In genomic region chr11:121460941-121461514, GRCh38 we compare ENCODE assay signal across 14 cellular contexts. TPM values are rescaled to one million over a fixed set of nuclear protein-coding genes. Genes with fewer than 3 reads are reported as not detected.
A peak's percentile ranks its signal among the peaks of the same experiment; 100 is the strongest.
DNase-seq lines count a peak whose midpoint lies in the region; ATAC-seq, FAIRE-seq and TF ChIP-seq lines count a peak whose summit lies in the region.
"Had no signal": no experiment of that assay in that cellular context is flagged by ENCODE, and none has a peak within 500 bp of the region (broad histone marks: within the 10 kb centered on the region; RNA-seq: fewer than 3 reads in every experiment).

No MANE protein-coding gene starts in this region.

- no peak for FAIRE-seq in urothelium cell line (lab: Jason Lieb, UNC)
- FAIRE-seq: G401.6 had no signal

- peak overlapping the region; percentile 99 for H3K27ac Mint-ChIP-seq in activated T-cell treated with anti-CD3 and anti-CD28 coated beads, Interleukin-2, amount 50 U/mL, for 24 hours
- H3K27ac Mint-ChIP-seq in stimulated activated naive CD8-positive, alpha-beta T cell treated with anti-CD3 and anti-CD28 coated beads, Interleukin-15, amount 100 ng/mL, for 72 hours: peak overlapping the region; percentile 8 to 87
- no peak overlapping the region for H3K27ac Mint-ChIP-seq in activated T-helper 1 cell treated with anti-CD3 and anti-CD28 coated beads, Interleukin-12 subunit alpha, Interleukin-12 subunit beta, Interleukin-2, Interleukin-4 antibody, amounts not matched to agents 30 ng/mL and 10 ng/mL and 1 ng/mL, durations not matched to agents 14 hours and 24 hours and 36 hours
- H3K27ac Mint-ChIP-seq: neural progenitor cell had no signal

- H3K27ac ChIP-seq in dorsolateral prefrontal cortex: peak overlapping the region in 52 of 59 donors; percentile 6 to 94 (median 76)
- H3K27ac ChIP-seq: brain microvascular endothelial cell, neural progenitor cell had no signal

- H3K27me3 ChIP-seq in dorsolateral prefrontal cortex: no peaks in the 10 kb centered on the region
- H3K27me3 ChIP-seq: neural progenitor cell had no signal

- peaks cover 100% of the 10 kb centered on the region for H3K4me1 Mint-ChIP-seq in activated T-cell treated with anti-CD3 and anti-CD28 coated beads, Interleukin-2, amount 50 U/mL, for 24 hours (ENCODE audit: low read depth)
- H3K4me1 Mint-ChIP-seq in stimulated activated naive CD8-positive, alpha-beta T cell treated with anti-CD3 and anti-CD28 coated beads, Interleukin-15, amount 100 ng/mL, for 72 hours: peaks cover 100% of the 10 kb centered on the region
- H3K4me1 Mint-ChIP-seq in activated T-helper 1 cell treated with anti-CD3 and anti-CD28 coated beads, Interleukin-12 subunit alpha, Interleukin-12 subunit beta, Interleukin-2, Interleukin-4 antibody, amounts not matched to agents 30 ng/mL and 10 ng/mL and 1 ng/mL, durations not matched to agents 14 hours and 24 hours and 36 hours (ENCODE audit: low read depth): peaks cover 94% of the 10 kb centered on the region

- peak overlapping the region in 1 of 59 donors; percentile 17 for H3K4me3 ChIP-seq in dorsolateral prefrontal cortex
- H3K4me3 ChIP-seq: neural progenitor cell had no signal

- TF ChIP-seq CTCF in dorsolateral prefrontal cortex (IDR thresholded peaks at IDR 0.05 in 54 of 56, conservative IDR thresholded peaks at IDR 0.05 in 2 of 56; ENCODE audit: low read depth in 1 of 56, partially characterized antibody in 56 of 56): no peak

- H3K27me3 Mint-ChIP-seq in activated T-cell treated with anti-CD3 and anti-CD28 coated beads, Interleukin-2, amount 50 U/mL, for 24 hours: no peaks in the 10 kb centered on the region
- H3K27me3 Mint-ChIP-seq in stimulated activated naive CD8-positive, alpha-beta T cell treated with anti-CD3 and anti-CD28 coated beads, Interleukin-15, amount 100 ng/mL, for 72 hours: no peaks in the 10 kb centered on the region
- H3K27me3 Mint-ChIP-seq in activated T-helper 1 cell treated with anti-CD3 and anti-CD28 coated beads, Interleukin-12 subunit alpha, Interleukin-12 subunit beta, Interleukin-2, Interleukin-4 antibody, amounts not matched to agents 30 ng/mL and 10 ng/mL and 1 ng/mL, durations not matched to agents 14 hours and 24 hours and 36 hours (ENCODE audit: insufficient read depth): peaks cover 2% of the 10 kb centered on the region

- peaks cover 8% of the 10 kb centered on the region for H3K36me3 Mint-ChIP-seq in activated T-cell treated with anti-CD3 and anti-CD28 coated beads, Interleukin-2, amount 50 U/mL, for 24 hours (ENCODE audit: low read depth)
- H3K36me3 Mint-ChIP-seq in activated T-helper 1 cell treated with anti-CD3 and anti-CD28 coated beads, Interleukin-12 subunit alpha, Interleukin-12 subunit beta, Interleukin-2, Interleukin-4 antibody, amounts not matched to agents 30 ng/mL and 10 ng/mL and 1 ng/mL, durations not matched to agents 14 hours and 24 hours and 36 hours (ENCODE audit: low read depth): peaks cover 33% of the 10 kb centered on the region
- H3K36me3 Mint-ChIP-seq: neural progenitor cell had no signal

- intact Hi-C loops in dorsolateral prefrontal cortex (cut with DNase I): no loop called here
- intact Hi-C loops in activated T-helper 1 cell treated with anti-CD3 and anti-CD28 coated beads, Interleukin-12 subunit alpha, Interleukin-12 subunit beta, Interleukin-2, Interleukin-4 antibody, amounts not matched to agents 30 ng/mL and 10 ng/mL and 1 ng/mL, durations not matched to agents 14 hours and 24 hours and 36 hours (cut with micrococcal nuclease): loop anchor here (10.0 kb wide), 2 partner anchors 1394 to 1604 kb away; partner anchors contain the start of gene HSPA8

- no peak for DNase-seq in activated T-cell treated with anti-CD3 and anti-CD28 coated beads, Interleukin-2, amount 50 U/mL, for 24 hours
- no peak for DNase-seq in activated T-cell treated with anti-CD3 and anti-CD28 coated beads, Interleukin-2, amount 50 U/mL, for 1 hour
- DNase-seq in NCI-H774 (lab: John Stamatoyannopoulos, UW): peak; percentile 53
- no peak for DNase-seq in dorsolateral prefrontal cortex
- no peak for DNase-seq in stimulated activated naive CD8-positive, alpha-beta T cell treated with anti-CD3 and anti-CD28 coated beads, Interleukin-15, amount 100 ng/mL, for 72 hours
- no peak for DNase-seq in putamen (ENCODE audit: low spot score)
- DNase-seq in activated T-helper 1 cell treated with anti-CD3 and anti-CD28 coated beads, Interleukin-12 subunit alpha, Interleukin-12 subunit beta, Interleukin-2, Interleukin-4 antibody, amounts not matched to agents 30 ng/mL and 10 ng/mL and 1 ng/mL, durations not matched to agents 14 hours and 24 hours and 36 hours (ENCODE audit: low spot score): no peak
- DNase-seq in urothelium cell line (ENCODE audit: low spot score): no peak
- DNase-seq: brain microvascular endothelial cell; KG1; stimulated activated naive CD4-positive, alpha-beta T cell had no signal

- no peak overlapping the region for H3K4me3 Mint-ChIP-seq in activated T-cell treated with anti-CD3 and anti-CD28 coated beads, Interleukin-2, amount 50 U/mL, for 24 hours
- H3K4me3 Mint-ChIP-seq in stimulated activated naive CD8-positive, alpha-beta T cell treated with anti-CD3 and anti-CD28 coated beads, Interleukin-15, amount 100 ng/mL, for 72 hours: peak overlapping the region in 1 of 2 donors; percentile 65
- H3K4me3 Mint-ChIP-seq in activated T-helper 1 cell treated with anti-CD3 and anti-CD28 coated beads, Interleukin-12 subunit alpha, Interleukin-12 subunit beta, Interleukin-2, Interleukin-4 antibody, amounts not matched to agents 30 ng/mL and 10 ng/mL and 1 ng/mL, durations not matched to agents 14 hours and 24 hours and 36 hours: no peak overlapping the region
- H3K4me3 Mint-ChIP-seq: neural progenitor cell had no signal

- ATAC-seq in stimulated activated naive CD8-positive, alpha-beta T cell treated with anti-CD3 and anti-CD28 coated beads, Interleukin-15, amount 100 ng/mL, for 72 hours: no peak
- ATAC-seq: HCT116 had no signal

- H3K9me3 Mint-ChIP-seq in activated T-cell treated with anti-CD3 and anti-CD28 coated beads, Interleukin-2, amount 50 U/mL, for 24 hours: no peaks in the 10 kb centered on the region
- no peaks in the 10 kb centered on the region for H3K9me3 Mint-ChIP-seq in stimulated activated naive CD8-positive, alpha-beta T cell treated with anti-CD3 and anti-CD28 coated beads, Interleukin-15, amount 100 ng/mL, for 72 hours
- no peaks in the 10 kb centered on the region for H3K9me3 Mint-ChIP-seq in activated T-helper 1 cell treated with anti-CD3 and anti-CD28 coated beads, Interleukin-12 subunit alpha, Interleukin-12 subunit beta, Interleukin-2, Interleukin-4 antibody, amounts not matched to agents 30 ng/mL and 10 ng/mL and 1 ng/mL, durations not matched to agents 14 hours and 24 hours and 36 hours
- H3K9me3 Mint-ChIP-seq: neural progenitor cell had no signal

RNA-seq across cellular contexts. Expression of gene SORL1, which starts 8.9 kb away (rescaled TPM):
- 100 to 1,000 TPM; 181 to 321 (median 250) TPM for total RNA-seq in dorsolateral prefrontal cortex
- 19.2 and 20.9 TPM in 2 replicates for total RNA-seq in activated T-helper 1 cell treated with anti-CD3 and anti-CD28 coated beads, Interleukin-12 subunit alpha, Interleukin-12 subunit beta, Interleukin-2, Interleukin-4 antibody, amounts not matched to agents 30 ng/mL and 10 ng/mL and 1 ng/mL, durations not matched to agents 14 hours and 24 hours and 36 hours
